In genomic region chr16:77171750-77172635, GRCh38 we compare ENCODE assay signal across 1 cellular context.
TF ChIP-seq lines count a peak whose summit lies in the region.

No MANE protein-coding gene starts in this region.

TF ChIP-seq in IMR-90, 13 proteins besides CTCF, POLR2A, EP300 and RAD21:
- TF ChIP-seq SMC3 (IDR thresholded peaks at IDR 0.05; ENCODE audit: low read depth, low read length): peak; percentile 63
- TF ChIP-seq, protein P1, sequence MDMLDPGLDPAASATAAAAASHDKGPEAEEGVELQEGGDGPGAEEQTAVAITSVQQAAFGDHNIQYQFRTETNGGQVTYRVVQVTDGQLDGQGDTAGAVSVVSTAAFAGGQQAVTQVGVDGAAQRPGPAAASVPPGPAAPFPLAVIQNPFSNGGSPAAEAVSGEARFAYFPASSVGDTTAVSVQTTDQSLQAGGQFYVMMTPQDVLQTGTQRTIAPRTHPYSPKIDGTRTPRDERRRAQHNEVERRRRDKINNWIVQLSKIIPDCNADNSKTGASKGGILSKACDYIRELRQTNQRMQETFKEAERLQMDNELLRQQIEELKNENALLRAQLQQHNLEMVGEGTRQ (IDR thresholded peaks at IDR 0.05; ENCODE audit: low read depth, low read length): no peak
- TF ChIP-seq MAZ (IDR thresholded peaks at IDR 0.05; ENCODE audit: borderline replicate concordance, low read depth, low read length): no peak
- TF ChIP-seq RCOR1 (IDR thresholded peaks at IDR 0.05; ENCODE audit: insufficient replicate concordance, low read length): no peak
- TF ChIP-seq ELK1 (IDR thresholded peaks at IDR 0.05; ENCODE audit: borderline replicate concordance, low read depth, low read length): no peak
- no peak for TF ChIP-seq CEBPB (IDR thresholded peaks at IDR 0.05; ENCODE audit: low read depth, low read length)
TF ChIP-seq in IMR-90: peak in this region for 1.
